ENCODE assay signal across 8 cellular contexts in the genomic region with DNA sequence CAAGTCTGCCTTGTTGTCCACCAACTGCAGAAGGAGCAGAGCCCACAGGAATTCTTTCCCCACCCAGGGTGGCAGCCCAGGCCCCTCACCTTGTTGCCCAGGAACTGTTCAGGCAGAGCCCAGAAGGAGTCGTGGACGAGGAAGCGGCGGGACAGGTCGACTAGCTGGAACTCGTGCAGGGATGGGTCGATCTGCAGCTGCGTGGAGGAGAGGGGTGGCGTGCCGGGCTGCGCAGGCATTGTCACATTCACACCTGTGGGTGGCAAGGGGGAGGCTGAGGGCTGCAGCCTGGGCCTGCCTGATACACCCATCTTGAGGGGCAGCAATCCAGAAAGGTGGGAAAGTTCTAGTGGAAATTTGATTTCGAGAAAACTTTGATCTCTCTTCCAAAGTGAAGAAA.
"Had no signal": no experiment of that assay in that cellular context is flagged by ENCODE, and none has a peak within 500 bp of the region (broad histone marks: within the 10 kb centered on the region; RNA-seq: fewer than 3 reads in every experiment).

No MANE protein-coding gene starts in this region.

- ATAC-seq: GM23338, HCT116 had no signal

- DNase-seq: GM23248, GOT3, H7, H9, HCEC 1CT, HFFc6 had no signal
